ENCODE assay signal across 20 cellular contexts in genomic region chr13:43802511-43802910, GRCh38. TPM values are rescaled to one million over a fixed set of nuclear protein-coding genes. Genes with fewer than 3 reads are reported as not detected.
DNase-seq lines count a peak whose midpoint lies in the region; ATAC-seq and TF ChIP-seq lines count a peak whose summit lies in the region.
"Had no signal": no experiment of that assay in that cellular context is flagged by ENCODE, and none has a peak within 500 bp of the region (broad histone marks: within the 10 kb centered on the region; RNA-seq: fewer than 3 reads in every experiment).

No MANE protein-coding gene starts in this region.

- no TSS peak for BruUV-seq in MCF 10A (replicated peaks; lab: Mats Ljungman, UMichigan)

- intact Hi-C loops in MCF 10A (cut with micrococcal nuclease) (loop anchor here (5.0 kb wide), 1 partner anchor 500 kb away; no protein-coding TSS in a partner anchor), breast epithelium (cut with DNase I; ENCODE audit: low total_unique reads) (no loop called here), dorsolateral prefrontal cortex (cut with DNase I) (loop anchor here (5.0 to 10.0 kb wide), 2 partner anchors 720 to 1208 kb away; no protein-coding TSS in a partner anchor)

- no peaks in the 10 kb centered on the region for H3K9me3 Mint-ChIP-seq in MCF 10A (ENCODE audit: unreplicated experiment)
- H3K9me3 Mint-ChIP-seq: CD14-positive monocyte had no signal

- no peak overlapping the region for H3K4me3 ChIP-seq in breast epithelium
- peak overlapping the region in 3 of 59 donors; percentile 14 to 68 (median 54) for H3K4me3 ChIP-seq in dorsolateral prefrontal cortex
- H3K4me3 ChIP-seq: A549 had no signal

- peaks cover 14% of the 10 kb centered on the region for H3K4me1 Mint-ChIP-seq in MCF 10A (ENCODE audit: insufficient read depth, unreplicated experiment)
- H3K4me1 Mint-ChIP-seq: B cell had no signal

- no peak overlapping the region for H3K27ac Mint-ChIP-seq in MCF 10A (ENCODE audit: low read depth, unreplicated experiment)
- H3K27ac Mint-ChIP-seq: B cell, CD14-positive monocyte, T-helper 17 cell had no signal

- TF ChIP-seq CTCF in MCF 10A (IDR thresholded peaks at IDR 0.05; ENCODE audit: unreplicated experiment): no peak
- no peak for TF ChIP-seq CTCF in breast epithelium (IDR thresholded peaks at IDR 0.05)
- no peak for TF ChIP-seq CTCF in dorsolateral prefrontal cortex (IDR thresholded peaks at IDR 0.05 in 54 of 56, conservative IDR thresholded peaks at IDR 0.05 in 2 of 56; ENCODE audit: low read depth in 1 of 56, partially characterized antibody in 56 of 56)
- TF ChIP-seq CTCF in GM13976 (IDR thresholded peaks at IDR 0.05; ENCODE audit: borderline replicate concordance, control extremely low read depth, extremely low read depth, insufficient read depth, missing control alignments): no peak

- TF ChIP-seq POLR2A in breast epithelium (IDR thresholded peaks at IDR 0.05): no peak

- peak; percentile 62 for DNase-seq in MCF 10A (ENCODE audit: unreplicated experiment)
- no peak for DNase-seq in breast epithelium (ENCODE audit: low spot score in 2 of 2)
- DNase-seq in NCI-H748 treated with DMSO at 0.1 percent for 48 hours (lab: John Stamatoyannopoulos, UW): peak; percentile 50
- DNase-seq in dorsolateral prefrontal cortex: no peak
- DNase-seq in GM13976 (ENCODE audit: low spot score): no peak
- no peak for DNase-seq in superior temporal gyrus (ENCODE audit: extremely low spot score)
- DNase-seq: IMR-90, NCI-H1105, NCI-H187, NCI-H226, NCI-H510A treated with DMSO at 0.1 percent for 48 hours, SHP77, SW 1271, T-helper 17 cell had no signal

- H3K9me3 ChIP-seq in breast epithelium: no peaks in the 10 kb centered on the region
- H3K9me3 ChIP-seq: A549 had no signal

- H3K36me3 ChIP-seq in breast epithelium: no peaks in the 10 kb centered on the region

- H3K4me3 Mint-ChIP-seq in MCF 10A (ENCODE audit: unreplicated experiment): no peak overlapping the region
- H3K4me3 Mint-ChIP-seq: B cell, CD14-positive monocyte, T-helper 17 cell had no signal

- in situ Hi-C loops in GM13976 (cut with MboI; ENCODE audit: low sequenced_read_pairs, unreplicated experiment): loop anchor here (25.0 kb wide), 1 partner anchor 1165 kb away; no protein-coding TSS in a partner anchor

- H3K36me3 Mint-ChIP-seq in MCF 10A (ENCODE audit: insufficient read depth, unreplicated experiment): no peaks in the 10 kb centered on the region
- H3K36me3 Mint-ChIP-seq: CD14-positive monocyte had no signal

- no peaks in the 10 kb centered on the region for H3K27me3 Mint-ChIP-seq in MCF 10A (ENCODE audit: insufficient read depth, unreplicated experiment)

- H3K27me3 ChIP-seq in breast epithelium (no peaks in the 10 kb centered on the region), dorsolateral prefrontal cortex (no peaks in the 10 kb centered on the region)

- ATAC-seq in HG02870 (IDR thresholded peaks at IDR 0.05; ENCODE audit: unreplicated experiment): no peak
- ATAC-seq: A549, T-helper 17 cell had no signal

- H3K4me1 ChIP-seq in breast epithelium: no peaks in the 10 kb centered on the region

- POLR2A ChIA-PET in MCF 10A (lab: Yijun Ruan, JAX): interaction anchor here (0.7 to 1.2 kb wide), 4 partner anchors 13 to 1208 kb away, joined by 3 to 4 read pairs (median 3); no protein-coding TSS in a partner anchor

- CTCF ChIA-PET in MCF 10A (lab: Yijun Ruan, JAX): interaction anchor here (0.6 to 4.1 kb wide), 9 partner anchors 79 to 1208 kb away, joined by 3 to 30 read pairs (median 4); no protein-coding TSS in a partner anchor

- H3K27ac ChIP-seq in breast epithelium (no peak overlapping the region), dorsolateral prefrontal cortex (peak overlapping the region in 56 of 59 donors; percentile 10 to 100 (median 93))
- H3K27ac ChIP-seq: A549, KMS-11 had no signal

RNA-seq across cellular contexts. Expression of gene ENOX1, which starts 15.7 kb away (rescaled TPM):
- total RNA-seq in MCF 10A (2022) (1.5 and 1.8 TPM in 2 replicates), breast epithelium (1 to 10 TPM; 1.9 to 2.3 (median 2.0) TPM), dorsolateral prefrontal cortex (10 to 100 TPM; 13.5 to 35.9 (median 25.1) TPM)
- total RNA-seq: B cell, G401, T-helper 17 cell had no signal

Comparison
In these comparisons a context has a peak if more than half of its experiments do, and no peak if none do; other contexts are left out.
1. DNase-seq: peak in MCF 10A (single experiment) and NCI-H748 treated with DMSO at 0.1 percent for 48 hours (single experiment); none in breast epithelium (0 of 2), dorsolateral prefrontal cortex (0 of 10), GM13976 (single experiment) and superior temporal gyrus (single experiment).
2. H3K27ac ChIP-seq: peak in dorsolateral prefrontal cortex (56 of 59); none in breast epithelium (0 of 2).